ENCODE assay signal across 33 cellular contexts in the genomic region with DNA sequence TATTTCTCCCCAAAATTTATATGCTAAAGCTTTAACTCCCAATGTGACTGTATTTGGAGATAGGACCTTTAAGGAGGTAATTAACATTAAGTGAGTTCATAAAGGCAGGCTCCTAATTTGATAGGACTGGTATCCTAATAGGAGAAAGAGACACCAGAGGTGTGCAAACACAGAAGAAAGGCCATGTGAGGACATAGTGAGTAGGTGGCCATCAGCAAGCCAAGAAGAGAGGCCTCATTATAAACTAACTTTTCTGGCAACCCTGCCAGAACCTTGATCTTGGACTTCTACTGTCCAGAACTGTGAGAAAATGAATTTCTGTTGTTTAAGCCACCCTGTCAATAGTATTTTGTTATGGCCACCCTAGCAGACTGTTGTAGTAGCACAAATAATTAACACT.
"Had no signal": no experiment of that assay in that cellular context is flagged by ENCODE, and none has a peak within 500 bp of the region (broad histone marks: within the 10 kb centered on the region; RNA-seq: fewer than 3 reads in every experiment).

No MANE protein-coding gene starts in this region.

- H3K4me1 ChIP-seq: adrenal gland, ascending aorta, breast epithelium had no signal

- H3K27ac ChIP-seq: adrenal gland, ascending aorta, body of pancreas, brain microvascular endothelial cell, breast epithelium, cardiac muscle cell had no signal

- FAIRE-seq: astrocyte, bronchial epithelial cell had no signal

- H3K9me3 ChIP-seq: adrenal gland, ascending aorta, body of pancreas, breast epithelium had no signal

- H3K4me3 ChIP-seq: adrenal gland, ascending aorta, body of pancreas, breast epithelium, cardiac muscle cell had no signal

- H3K36me3 ChIP-seq: adrenal gland, ascending aorta, brain microvascular endothelial cell, breast epithelium, cardiac muscle cell had no signal

- DNase-seq: activated effector memory CD4-positive, alpha-beta T cell treated with anti-CD3 and anti-CD28 coated beads, Interleukin-2, amount 50 U/mL, for 16 hours; activated effector memory CD4-positive, alpha-beta T cell treated with Interleukin-2 at 50 U/mL for 16 hours; activated gamma-delta T cell; activated gamma-delta T cell treated with Interleukin-2 at 50 U/mL for 16 hours; activated naive CD4-positive, alpha-beta T cell; activated naive CD4-positive, alpha-beta T cell treated with anti-CD3 and anti-CD28 coated beads for 36 hours; activated naive CD4-positive, alpha-beta T cell treated with anti-CD3 and anti-CD28 coated beads, Interleukin-2, amount 10 ng/mL, durations not matched to agents 7 days and 5 days; activated naive CD4-positive, alpha-beta T cell treated with anti-CD3 and anti-CD28 coated beads, Interleukin-2, amount 50 U/mL, for 16 hours; activated naive CD4-positive, alpha-beta T cell treated with Interleukin-2 at 50 U/mL for 16 hours; activated naive CD8-positive, alpha-beta T cell treated with anti-CD3 and anti-CD28 coated beads for 36 hours; activated naive CD8-positive, alpha-beta T cell treated with anti-CD3 and anti-CD28 coated beads, Interleukin-2, amount 10 ng/mL, durations not matched to agents 7 days and 5 days; activated naive CD8-positive, alpha-beta T cell treated with anti-CD3 and anti-CD28 coated beads, Interleukin-2, amount 50 U/mL, for 24 hours; activated T-cell treated with anti-CD3 and anti-CD28 coated beads, Interleukin-2, amount 50 U/mL, for 24 hours; activated T-cell treated with anti-CD3 and anti-CD28 coated beads, Interleukin-2, amount 50 U/mL, for 4 hours; activated T-cell treated with anti-CD3 and anti-CD28 coated beads, Interleukin-2, amount 50 U/mL, for 48 hours; activated T-cell treated with anti-CD3 and anti-CD28 coated beads, Interleukin-2, amount 50 U/mL, for 72 hours; adrenal gland; amniotic stem cell; amygdala; anterior cingulate cortex; aorta; body of pancreas; brain microvascular endothelial cell; caudate nucleus; central memory CD4-positive, alpha-beta T cell; cerebellar nuclear complex had no signal

- ATAC-seq: activated naive CD4-positive, alpha-beta T cell treated with anti-CD3 and anti-CD28 coated beads, Interleukin-2, amount 50 U/mL, for 72 hours; activated naive CD8-positive, alpha-beta T cell treated with anti-CD3 and anti-CD28 coated beads, Interleukin-2, amount 50 U/mL, for 24 hours; activated T-cell treated with anti-CD3 and anti-CD28 coated beads, Interleukin-2, amount 50 U/mL, for 4 hours; activated T-cell treated with anti-CD3 and anti-CD28 coated beads, Interleukin-2, amount 50 U/mL, for 72 hours; activated T-helper 17 cell treated with anti-CD3 and anti-CD28 coated beads, Interleukin-2, amount 50 U/mL, for 72 hours; body of pancreas had no signal

- H3K27me3 ChIP-seq: adrenal gland, ascending aorta, body of pancreas, brain microvascular endothelial cell, breast epithelium, cardiac muscle cell had no signal
